ENCODE assay signal across 8 cellular contexts in genomic region chr10:6269953-6270867, GRCh38.
DNase-seq lines count a peak whose midpoint lies in the region; ATAC-seq, FAIRE-seq and TF ChIP-seq lines count a peak whose summit lies in the region.

No MANE protein-coding gene starts in this region.

- H3K27me3 Mint-ChIP-seq in osteocyte (ENCODE audit: unreplicated experiment) = no peaks in the 10 kb centered on the region

- 67% methylated on average over 20 of the region's 20 CpGs for WGBS in right lobe of liver (ENCODE audit: insufficient coverage, low coverage, low lambda C conversion rate, missing lambda C conversion rate)
- 67% methylated on average over 20 of the region's 20 CpGs for WGBS in HepG2 (ENCODE audit: low lambda C conversion rate)

- peak in 1 of 4 donors; percentile 3 for ATAC-seq in right lobe of liver
- no peak for ATAC-seq in HepG2
- no peak for ATAC-seq in gastrocnemius medialis

- H3K36me3 ChIP-seq in right lobe of liver (no peaks in the 10 kb centered on the region), HepG2 (replicated peaks in 1 of 2; ENCODE audit: control insufficient read depth in 1 of 2, insufficient read depth in 2 of 2, low read length in 2 of 2) (no peaks in the 10 kb centered on the region), gastrocnemius medialis (no peaks in the 10 kb centered on the region)

- H3K36me3 Mint-ChIP-seq in osteocyte (ENCODE audit: unreplicated experiment) = peaks cover 4% of the 10 kb centered on the region

- H3K4me1 Mint-ChIP-seq in osteocyte (ENCODE audit: unreplicated experiment) = peaks cover 11% of the 10 kb centered on the region

- POLR2A ChIA-PET in HepG2 (lab: Yijun Ruan, JAX) = no interaction called here

- no peaks in the 10 kb centered on the region for H3K79me2 ChIP-seq in HepG2 (ENCODE audit: insufficient read depth, low read length)

- no peak overlapping the region for H3K9ac ChIP-seq in HepG2 (ENCODE audit: insufficient read depth, low read depth, low read length)

- in situ Hi-C loops in HepG2 (cut with HindIII; ENCODE audit: extremely low pct_ligation_motif_present, low pct_unique_long_range_greater_than_20kb) = no loop called here
- in situ Hi-C loops in KBM-7 (cut with MboI; ENCODE audit: low pct_unique_long_range_greater_than_20kb, low sequenced_read_pairs) = no loop called here
- in situ Hi-C loops in gastrocnemius medialis (cut with MboI; ENCODE audit: low sequenced_read_pairs in 4 of 4) = no loop called here

- no peak overlapping the region for H3K27ac Mint-ChIP-seq in osteocyte (ENCODE audit: unreplicated experiment)

- no peak for TF ChIP-seq EP300 in HepG2 (IDR thresholded peaks at IDR 0.05; ENCODE audit: low read depth in 2 of 2, low read length in 2 of 2)
- no peak for TF ChIP-seq EP300 in HepG2 (CRISPR knock-in tag; IDR thresholded peaks at IDR 0.05; ENCODE audit: borderline replicate concordance)

- no peak overlapping the region for H3K4me3 Mint-ChIP-seq in osteocyte (ENCODE audit: unreplicated experiment)

- peak overlapping the region in 2 of 3 donors; percentile 40 to 81 for H3K27ac ChIP-seq in right lobe of liver
- H3K27ac ChIP-seq in HepG2 (ENCODE audit: extremely low read length, insufficient read depth, low read length) = no peak overlapping the region
- H3K27ac ChIP-seq in gastrocnemius medialis = no peak overlapping the region

- TF ChIP-seq CTCF in right lobe of liver (IDR thresholded peaks at IDR 0.05) (no peak), HepG2 (CRISPR knock-in tag; IDR thresholded peaks at IDR 0.05) (no peak), osteocyte (IDR thresholded peaks at IDR 0.05) (no peak), gastrocnemius medialis (IDR thresholded peaks at IDR 0.05 in 4 of 5, conservative IDR thresholded peaks at IDR 0.05 in 1 of 5) (no peak)

- H2AFZ ChIP-seq in HepG2 (ENCODE audit: low read length) = no peak overlapping the region

- CTCF ChIA-PET in HepG2 (lab: Yijun Ruan, JAX; ENCODE audit: low intra/inter-chr PET ratio, low total read pairs) = no interaction called here

- no peak for FAIRE-seq in HepG2 (lab: Jason Lieb, UNC)

- BruUV-seq in HepG2 (replicated peaks; lab: Mats Ljungman, UMichigan) = no TSS peak

- no peak for DNase-seq in right lobe of liver
- no peak for DNase-seq in HepG2 (ENCODE audit: low spot score)
- peak; percentile 72 for DNase-seq in KBM-7
- peak; percentile 84 to 85 for DNase-seq in activated T-cell treated with anti-CD3 and anti-CD28 coated beads, Interleukin-2, amount 50 U/mL, for 48 hours
- DNase-seq in osteocyte (ENCODE audit: extremely low spot score, unreplicated experiment) = peak; percentile 49
- DNase-seq in gastrocnemius medialis = no peak
- no peak for DNase-seq in NCI-H82 treated with DMSO at 0.1 percent for 48 hours (lab: John Stamatoyannopoulos, UW; ENCODE audit: unreplicated experiment)
- no peak for DNase-seq in medulla oblongata (ENCODE audit: extremely low spot score)

- H3K4me1 ChIP-seq in right lobe of liver (peaks cover 0 to 23% (median 4%) of the 10 kb centered on the region in 4 donors), HepG2 (ENCODE audit: insufficient read depth, low read length) (peaks cover 39% of the 10 kb centered on the region), gastrocnemius medialis (peaks cover 0 to 3% of the 10 kb centered on the region in 2 donors)

- intact Hi-C loops in right lobe of liver (cut with DNase I) (no loop called here), HepG2 (cut with micrococcal nuclease; ENCODE audit: unreplicated experiment) (loop anchor here (10.0 kb wide), 1 partner anchor 135 kb away; no protein-coding TSS in a partner anchor), gastrocnemius medialis (cut with DNase I; ENCODE audit: low total_unique reads) (no loop called here)

- H3K9me3 ChIP-seq in right lobe of liver (no peaks in the 10 kb centered on the region), HepG2 (ENCODE audit: low read length) (no peaks in the 10 kb centered on the region), gastrocnemius medialis (no peaks in the 10 kb centered on the region)

- H3K4me3 ChIP-seq in right lobe of liver (no peak overlapping the region), HepG2 (replicated peaks in 1 of 3; ENCODE audit: insufficient read depth in 1 of 3, low read depth in 2 of 3, low read length in 3 of 3) (no peak overlapping the region), gastrocnemius medialis (no peak overlapping the region)

- H4K20me1 ChIP-seq in HepG2 (ENCODE audit: insufficient read depth, low read length) = no peaks in the 10 kb centered on the region

- no peak overlapping the region for H3K4me2 ChIP-seq in HepG2 (ENCODE audit: low read depth, low read length)

- peaks cover 4% of the 10 kb centered on the region for H3K9me3 Mint-ChIP-seq in osteocyte (ENCODE audit: unreplicated experiment)

- no peaks in the 10 kb centered on the region for H3K27me3 ChIP-seq in right lobe of liver
- peaks cover 1 to 30% of the 10 kb centered on the region in 2 experiments; a peak in 2 of 5 replicates for H3K27me3 ChIP-seq in HepG2 (ENCODE audit: control insufficient read depth in 1 of 2, insufficient read depth in 2 of 2, low read length in 2 of 2)
- no peaks in the 10 kb centered on the region for H3K27me3 ChIP-seq in gastrocnemius medialis

- TF ChIP-seq RAD21 in HepG2 (CRISPR knock-in tag; IDR thresholded peaks at IDR 0.05) = no peak

- TF ChIP-seq POLR2A in right lobe of liver (IDR thresholded peaks at IDR 0.05) (no peak), HepG2 (IDR thresholded peaks at IDR 0.05; ENCODE audit: insufficient read depth in 1 of 2, low read depth in 2 of 2, low read length in 2 of 2) (no peak), gastrocnemius medialis (IDR thresholded peaks at IDR 0.05) (no peak)

TF ChIP-seq in HepG2, 621 proteins besides CTCF, POLR2A, EP300 and RAD21:
- TF ChIP-seq MTA3 (CRISPR knock-in tag; IDR thresholded peaks at IDR 0.05) (no peak), AGO2 (optimal IDR thresholded peaks at IDR 0.05; ENCODE audit: low read depth, low read length) (no peak), ATAD3A (CRISPR knock-in tag; IDR thresholded peaks at IDR 0.05) (no peak), KLF9 (CRISPR knock-in tag; IDR thresholded peaks at IDR 0.05; ENCODE audit: low read depth) (no peak), ZFP90 (CRISPR knock-in tag; IDR thresholded peaks at IDR 0.05; ENCODE audit: borderline replicate concordance) (no peak), SMAD9 (CRISPR knock-in tag; IDR thresholded peaks at IDR 0.05) (no peak), PHF8 (CRISPR knock-in tag; IDR thresholded peaks at IDR 0.05) (no peak)
- TF ChIP-seq, protein P1, sequence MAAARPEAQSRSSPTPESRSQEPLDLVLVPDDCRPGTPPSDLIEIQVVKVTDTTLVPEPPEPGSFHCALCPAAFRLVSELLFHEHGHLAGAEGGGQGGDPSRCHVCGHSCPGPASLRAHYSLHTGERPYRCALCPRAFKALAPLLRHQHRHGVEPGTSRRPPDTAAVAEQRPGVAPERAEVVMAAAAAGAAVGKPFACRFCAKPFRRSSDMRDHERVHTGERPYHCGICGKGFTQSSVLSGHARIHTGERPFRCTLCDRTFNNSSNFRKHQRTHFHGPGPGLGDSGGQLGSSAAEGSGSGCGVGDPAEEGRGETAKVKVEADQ (CRISPR knock-in tag; IDR thresholded peaks at IDR 0.05; ENCODE audit: borderline replicate concordance) = no peak

Comparison
In these comparisons a context has a peak if more than half of its experiments do, and no peak if none do; other contexts are left out.
1. H3K27ac ChIP-seq: peak in right lobe of liver (2 of 3); none in HepG2 (single experiment) and gastrocnemius medialis (0 of 4).
2. DNase-seq: peak in KBM-7 (single experiment), activated T-cell treated with anti-CD3 and anti-CD28 coated beads, Interleukin-2, amount 50 U/mL, for 48 hours (2 of 2) and osteocyte (single experiment); none in right lobe of liver (0 of 3), HepG2 (single experiment), gastrocnemius medialis (0 of 2), NCI-H82 treated with DMSO at 0.1 percent for 48 hours (single experiment) and medulla oblongata (single experiment).